20 cellular contexts compared by ENCODE assay signal in genomic region chr6:4723383-4723782, GRCh38. TPM values are rescaled to one million over a fixed set of nuclear protein-coding genes. Genes with fewer than 3 reads are reported as not detected.
DNase-seq lines count a peak whose midpoint lies in the region; ATAC-seq and TF ChIP-seq lines count a peak whose summit lies in the region.
"Had no signal": no experiment of that assay in that cellular context is flagged by ENCODE, and none has a peak within 500 bp of the region (broad histone marks: within the 10 kb centered on the region; RNA-seq: fewer than 3 reads in every experiment).

No MANE protein-coding gene starts in this region.

- no peak overlapping the region for H3K4me2 ChIP-seq in neuronal stem cell (ENCODE audit: insufficient read depth, low read length, poor library complexity, severe bottlenecking)

- H2BK12ac ChIP-seq in neuronal stem cell (ENCODE audit: low read length): no peak overlapping the region

- DNase-seq in ELF-1 (ENCODE audit: low read depth, low spot score) (peak; percentile 44), endodermal cell (peak; percentile 72), neuronal stem cell (ENCODE audit: low spot score) (no peak), iPS-NIHi7 (ENCODE audit: extremely low spot score) (no peak), upper lobe of right lung (no peak)
- DNase-seq: GOT3; KG1; NCI-H1092; NCI-H1436; NCI-H187 treated with DMSO at 0.1 percent for 48 hours; NCI-H2107; NCI-H774; NK-92 treated with Interleukin-12 subunit alpha and Interleukin-12 subunit beta, amount 100 ng/mL, for 24 hours had no signal

- no peak overlapping the region for H4K91ac ChIP-seq in neuronal stem cell (ENCODE audit: low read depth, low read length, poor library complexity)

- no peaks in the 10 kb centered on the region for H3K9me3 ChIP-seq in HEK293 (ENCODE audit: control insufficient read depth, insufficient read depth, low read depth, low read length)
- no peaks in the 10 kb centered on the region for H3K9me3 ChIP-seq in endodermal cell (ENCODE audit: control insufficient read depth, low read length)
- H3K9me3 ChIP-seq in neuronal stem cell (replicated peaks in 1 of 2; ENCODE audit: control insufficient read depth in 2 of 2, insufficient read depth in 1 of 2, low read depth in 1 of 2, low read length in 2 of 2): no peaks in the 10 kb centered on the region
- no peaks in the 10 kb centered on the region for H3K9me3 ChIP-seq in upper lobe of right lung

- intact Hi-C loops in upper lobe of right lung (cut with DNase I): no loop called here

- H2AK5ac ChIP-seq in neuronal stem cell (ENCODE audit: low read depth, low read length): no peak overlapping the region

- H3K23ac ChIP-seq in neuronal stem cell (ENCODE audit: low read depth, low read length, poor library complexity): no peak overlapping the region

- H4K8ac ChIP-seq in neuronal stem cell (ENCODE audit: low read depth, low read length): no peak overlapping the region

- H3K4me3 ChIP-seq in HEK293 (ENCODE audit: low read depth, low read length) (no peak overlapping the region), endodermal cell (ENCODE audit: low read length) (no peak overlapping the region), neuronal stem cell (ENCODE audit: low read length in 2 of 2) (peak overlapping the region in 1 of 2 donors; percentile 46), upper lobe of right lung (no peak overlapping the region)
- H3K4me3 ChIP-seq: GM12878 had no signal

- H2AFZ ChIP-seq in neuronal stem cell (ENCODE audit: low read length): no peak overlapping the region

- 68 to 82% methylated on average over 4 to 6 of the region's 6 CpGs for WGBS in endodermal cell (ENCODE audit: insufficient coverage in 1 of 2, insufficient read length in 1 of 2), 2 experiments
- no CpG with 5 or more reads among the region's 6 CpGs for WGBS in neuronal stem cell (ENCODE audit: extremely low coverage in 2 of 2, insufficient read length in 2 of 2, insufficient replicate concordance in 1 of 2), 2 donors

- POLR2A ChIA-PET in HEK293 (lab: Yijun Ruan, JAX): no interaction called here

- H3K79me1 ChIP-seq in neuronal stem cell (ENCODE audit: low read depth, low read length): no peaks in the 10 kb centered on the region

- H3K27me3 ChIP-seq in endodermal cell (ENCODE audit: control insufficient read depth, insufficient read depth, low read length, poor library complexity, severe bottlenecking) (no peaks in the 10 kb centered on the region), neuronal stem cell (ENCODE audit: control insufficient read depth in 3 of 3, insufficient read depth in 3 of 3, low read depth in 1 of 3, low read length in 3 of 3) (no peaks in the 10 kb centered on the region), upper lobe of right lung (peaks cover 5% of the 10 kb centered on the region)

- no peak overlapping the region for H2BK120ac ChIP-seq in neuronal stem cell (ENCODE audit: low read depth, low read length)

- peaks cover 2% of the 10 kb centered on the region for H3K27me3 Mint-ChIP-seq in endodermal cell (ENCODE audit: insufficient read depth)

- H2BK5ac ChIP-seq in neuronal stem cell (ENCODE audit: low read length): no peak overlapping the region

- no peak for ATAC-seq in upper lobe of right lung
- no peak for ATAC-seq in GM21515 (IDR thresholded peaks at IDR 0.05; ENCODE audit: unreplicated experiment)
- ATAC-seq: GM12878, Panc1, SK-N-SH treated with all-trans-retinoic acid at 6 μM for 48 hours had no signal

- no peak overlapping the region for H3K27ac ChIP-seq in HEK293 (ENCODE audit: extremely low read depth, low read depth, low read length)
- no peak overlapping the region for H3K27ac ChIP-seq in endodermal cell (ENCODE audit: low read depth, low read length)
- H3K27ac ChIP-seq in neuronal stem cell (replicated peaks; ENCODE audit: low read length): no peak overlapping the region
- no peak overlapping the region for H3K27ac ChIP-seq in upper lobe of right lung

- H3K14ac ChIP-seq in neuronal stem cell (ENCODE audit: low read length): no peak overlapping the region

- H2BK15ac ChIP-seq in neuronal stem cell (ENCODE audit: low read length): no peak overlapping the region

- H3K18ac ChIP-seq in neuronal stem cell (ENCODE audit: low read length): peak overlapping the region; percentile 12

- CTCF ChIA-PET in HEK293 (lab: Yijun Ruan, JAX): no interaction called here

- no peak overlapping the region for H3K4me3 Mint-ChIP-seq in endodermal cell
- H3K4me3 Mint-ChIP-seq: B cell, CD14-positive monocyte had no signal

- no peaks in the 10 kb centered on the region for H3K36me3 Mint-ChIP-seq in endodermal cell (ENCODE audit: low read depth)
- H3K36me3 Mint-ChIP-seq: CD14-positive monocyte had no signal

- H3K4ac ChIP-seq in neuronal stem cell (ENCODE audit: low read length): no peak overlapping the region

- TF ChIP-seq CTCF in HEK293 (tag by site-specific recombination; IDR thresholded peaks at IDR 0.05) (no peak), endodermal cell (conservative IDR thresholded peaks at IDR 0.05) (no peak), upper lobe of right lung (IDR thresholded peaks at IDR 0.05) (no peak)

- peaks cover 34% of the 10 kb centered on the region for H3K4me1 Mint-ChIP-seq in endodermal cell

- peaks cover 7% of the 10 kb centered on the region for H3K9me3 Mint-ChIP-seq in endodermal cell

- H3K4me1 ChIP-seq in HEK293 (ENCODE audit: control insufficient read depth, insufficient read depth, low read length): no peaks in the 10 kb centered on the region
- H3K4me1 ChIP-seq in endodermal cell (ENCODE audit: control insufficient read depth, insufficient read depth, low read length): peaks cover 9% of the 10 kb centered on the region
- H3K4me1 ChIP-seq in neuronal stem cell (ENCODE audit: control insufficient read depth in 2 of 2, insufficient read depth in 1 of 2, low read depth in 1 of 2, low read length in 2 of 2): peaks cover 0 to 4% of the 10 kb centered on the region in 2 donors
- no peaks in the 10 kb centered on the region for H3K4me1 ChIP-seq in upper lobe of right lung

- no peaks in the 10 kb centered on the region for H3K36me3 ChIP-seq in HEK293 (ENCODE audit: control insufficient read depth in 2 of 2, insufficient read depth in 1 of 2, low read length in 2 of 2)
- H3K36me3 ChIP-seq in endodermal cell (ENCODE audit: control insufficient read depth, insufficient read depth, low read length): no peaks in the 10 kb centered on the region
- no peaks in the 10 kb centered on the region for H3K36me3 ChIP-seq in neuronal stem cell (replicated peaks in 1 of 2; ENCODE audit: control insufficient read depth in 2 of 2, insufficient read depth in 2 of 2, low read length in 2 of 2)
- H3K36me3 ChIP-seq in upper lobe of right lung: no peaks in the 10 kb centered on the region

- H3K9ac ChIP-seq in endodermal cell (ENCODE audit: extremely low read depth, low read length, poor library complexity, severe bottlenecking) (no peak overlapping the region), neuronal stem cell (ENCODE audit: low read depth, low read length, poor library complexity) (no peak overlapping the region)

- no peak overlapping the region for H3K27ac Mint-ChIP-seq in endodermal cell
- H3K27ac Mint-ChIP-seq: B cell, CD14-positive monocyte had no signal

TF ChIP-seq in HEK293, 187 proteins besides CTCF, POLR2A, EP300 and RAD21:
- TF ChIP-seq EGR2 (tag by site-specific recombination; IDR thresholded peaks at IDR 0.05; ENCODE audit: low read depth) (peak; percentile 39; the same call in 1 of the 2 replicates), ZNF521 (tag by site-specific recombination; IDR thresholded peaks at IDR 0.05) (no peak)

RNA-seq across cellular contexts. Expression of gene CDYL, which starts 52.8 kb away (rescaled TPM):
- total RNA-seq in endodermal cell (10 to 100 TPM; 55.1 to 58.2 TPM), upper lobe of right lung (40.8 TPM)
- polyA plus RNA-seq in endodermal cell (2013, experiment 1 of 2): 36.5 TPM
- 33.5 TPM for polyA plus RNA-seq in endodermal cell (2013, experiment 2 of 2)
- polyA plus RNA-seq in neuronal stem cell (2013, experiment 1 of 2): 31.7 TPM
- 30.2 TPM for polyA plus RNA-seq in neuronal stem cell (2013, experiment 2 of 2)

Comparison
In these comparisons a context has a peak if more than half of its experiments do, and no peak if none do; other contexts are left out.
1. DNase-seq: peak in ELF-1 (single experiment) and endodermal cell (single experiment); none in neuronal stem cell (single experiment), iPS-NIHi7 (single experiment) and upper lobe of right lung (single experiment).